8 cellular contexts compared by ENCODE assay signal in genomic region chr4:55397024-55397520, GRCh38.
A peak's percentile ranks its signal among the peaks of the same experiment; 100 is the strongest.
DNase-seq lines count a peak whose midpoint lies in the region; ATAC-seq and TF ChIP-seq lines count a peak whose summit lies in the region.

No MANE protein-coding gene starts in this region.

- H3K9me3 ChIP-seq in neuron (ENCODE audit: low read length): no peaks in the 10 kb centered on the region

- ATAC-seq in HG03520 (IDR thresholded peaks at IDR 0.05; ENCODE audit: unreplicated experiment) (no peak), GM21528 (IDR thresholded peaks at IDR 0.05; ENCODE audit: low FRiP score, unreplicated experiment) (no peak)

- H3K27me3 ChIP-seq in neuron (ENCODE audit: insufficient read depth, low read length): no peaks in the 10 kb centered on the region

- H3K27ac ChIP-seq in RWPE1: peak overlapping the region; percentile 92

- POLR2A ChIA-PET in RWPE1 (lab: Yijun Ruan, JAX; ENCODE audit: low non-redundant PET): interaction anchor here (1.0 kb wide), 1 partner anchor 149 kb away, joined by 4 read pairs; no protein-coding TSS in a partner anchor

- H3K4me1 ChIP-seq in neuron (ENCODE audit: insufficient read depth, low read length): peaks cover 26% of the 10 kb centered on the region

- DNase-seq in DMS79 treated with DMSO at 0.1 percent for 48 hours (lab: John Stamatoyannopoulos, UW) (peak; percentile 58), DMS79 (lab: John Stamatoyannopoulos, UW) (no peak), RWPE1 (ENCODE audit: low spot score) (no peak), epithelial cell of esophagus (ENCODE audit: low read depth) (peak; percentile 21), cortex of kidney (lab: John Stamatoyannopoulos, UW) (no peak)

- peak overlapping the region; percentile 82 for H3K4me3 ChIP-seq in epithelial cell of esophagus (ENCODE audit: low read length)
- peak overlapping the region; percentile 96 for H3K4me3 ChIP-seq in neuron (ENCODE audit: low read length)

- TF ChIP-seq CTCF in RWPE1 (conservative IDR thresholded peaks at IDR 0.05; ENCODE audit: low read depth): no peak
- no peak for TF ChIP-seq CTCF in epithelial cell of esophagus (IDR thresholded peaks at IDR 0.05; ENCODE audit: insufficient read depth, low read depth, low read length, missing control alignments)

- CTCF ChIA-PET in RWPE1 (lab: Yijun Ruan, JAX): interaction anchor here (0.6 to 4.1 kb wide), 2 partner anchors 51 to 318 kb away, joined by 3 to 21 read pairs; partner anchors contain the start of gene SRD5A3

- peaks cover 13% of the 10 kb centered on the region for H3K36me3 ChIP-seq in neuron (ENCODE audit: insufficient read depth, low read length)

- H2AFZ ChIP-seq in neuron (ENCODE audit: low read depth, low read length): peak overlapping the region; percentile 83

Comparison
In these comparisons a context has a peak if more than half of its experiments do, and no peak if none do; other contexts are left out.
1. DNase-seq: peak in DMS79 treated with DMSO at 0.1 percent for 48 hours (single experiment) and epithelial cell of esophagus (single experiment); none in DMS79 (single experiment), RWPE1 (single experiment) and cortex of kidney (single experiment).